In genomic region chr5:423626-424258, GRCh38 we compare ENCODE assay signal across 22 cellular contexts. TPM values are rescaled to one million over a fixed set of nuclear protein-coding genes. Genes with fewer than 3 reads are reported as not detected.
DNase-seq lines count a peak whose midpoint lies in the region; ATAC-seq and TF ChIP-seq lines count a peak whose summit lies in the region.
"Had no signal": no experiment of that assay in that cellular context is flagged by ENCODE, and none has a peak within 500 bp of the region (broad histone marks: within the 10 kb centered on the region; RNA-seq: fewer than 3 reads in every experiment).

No MANE protein-coding gene starts in this region.

- no peaks in the 10 kb centered on the region for H3K27me3 ChIP-seq in right cardiac atrium (ENCODE audit: control insufficient read depth, insufficient read depth)
- H3K27me3 ChIP-seq in right atrium auricular region = no peaks in the 10 kb centered on the region
- no peaks in the 10 kb centered on the region for H3K27me3 ChIP-seq in OCI-LY3 (ENCODE audit: low read depth, low read length)
- H3K27me3 ChIP-seq in aorta (ENCODE audit: control insufficient read depth in 1 of 2, insufficient read depth in 2 of 2, low read length in 1 of 2) = no peaks in the 10 kb centered on the region
- H3K27me3 ChIP-seq: right lobe of liver, suprapubic skin had no signal

- no peaks in the 10 kb centered on the region for H4K20me1 ChIP-seq in OCI-LY3 (ENCODE audit: insufficient read depth, low read length)

- WGBS in right cardiac atrium = 77% methylated on average over 24 of the region's 24 CpGs
- WGBS in aorta, 2 donors = 79 to 83% methylated on average over 24 of the region's 24 CpGs

- H3K4me2 ChIP-seq in OCI-LY3 (ENCODE audit: low read length) = peak overlapping the region; percentile 46

- H3K36me3 ChIP-seq in right atrium auricular region = no peaks in the 10 kb centered on the region
- H3K36me3 ChIP-seq in OCI-LY3 (replicated peaks; ENCODE audit: low read depth, low read length) = no peaks in the 10 kb centered on the region
- no peaks in the 10 kb centered on the region for H3K36me3 ChIP-seq in aorta (ENCODE audit: control insufficient read depth in 1 of 2, insufficient read depth in 2 of 2, low read length in 1 of 2)
- H3K36me3 ChIP-seq: neutrophil, right lobe of liver, suprapubic skin had no signal

- no peaks in the 10 kb centered on the region for H3K79me2 ChIP-seq in OCI-LY3 (ENCODE audit: low read length)

- H3K27ac ChIP-seq in right cardiac atrium (ENCODE audit: low read length) (no peak overlapping the region), right atrium auricular region (no peak overlapping the region), OCI-LY3 (ENCODE audit: low read length) (peak overlapping the region; percentile 95), aorta (ENCODE audit: low read depth in 1 of 2, low read length in 2 of 2) (no peak overlapping the region), substantia nigra (ENCODE audit: low read depth, low read length, poor library complexity, severe bottlenecking) (no peak overlapping the region)
- H3K27ac ChIP-seq: neutrophil, right lobe of liver, suprapubic skin had no signal

- DNase-seq in right cardiac atrium (no peak), right atrium auricular region (ENCODE audit: low spot score) (no peak), erythroblast (lab: John Stamatoyannopoulos, UW) (peak; percentile 17 to 21), aorta (peak; percentile 41 to 51), foreskin melanocyte (no peak), substantia nigra (lab: John Stamatoyannopoulos, UW) (no peak)
- DNase-seq in naive thymus-derived CD8-positive, alpha-beta T cell = no peak
- DNase-seq: activated CD4-positive, alpha-beta T cell treated with anti-CD3 and anti-CD28 coated beads, Interleukin-2, amount 50 U/mL, for 4 hours; activated T-cell treated with anti-CD3 and anti-CD28 coated beads, Interleukin-2, amount 50 U/mL, for 4 hours; Caco-2; effector memory CD8-positive, alpha-beta T cell; hypothalamus; Karpas-422; NCI-H1105; NCI-H2171; NCI-H82; right lobe of liver; stimulated activated CD4-positive, alpha-beta T cell treated with anti-CD3 and anti-CD28 coated beads, Interleukin-1b, Interleukin-23, amount 100 ng/mL, for 48 hours had no signal

- no peaks in the 10 kb centered on the region for H3K36me3 Mint-ChIP-seq in naive thymus-derived CD8-positive, alpha-beta T cell

- ATAC-seq in right cardiac atrium = peak; percentile 5 to 27
- ATAC-seq in aorta (ENCODE audit: low FRiP score) = no peak
- ATAC-seq in naive thymus-derived CD8-positive, alpha-beta T cell = no peak
- ATAC-seq: activated T-cell treated with anti-CD3 and anti-CD28 coated beads, Interleukin-2, amount 50 U/mL, for 4 hours; effector memory CD8-positive, alpha-beta T cell had no signal

- H3K4me1 Mint-ChIP-seq in naive thymus-derived CD8-positive, alpha-beta T cell = peaks cover 0 to 5% (median 0%) of the 10 kb centered on the region in 4 donors
- H3K4me1 Mint-ChIP-seq: central memory CD8-positive, alpha-beta T cell had no signal

- no peak overlapping the region for H2AFZ ChIP-seq in OCI-LY3 (ENCODE audit: low read depth, low read length)

- POLR2A ChIA-PET in naive thymus-derived CD8-positive, alpha-beta T cell (lab: Charles Lee) = interaction anchor here (0.9 kb wide), 1 partner anchor 107 kb away, joined by 3 read pairs; no protein-coding TSS in a partner anchor

- H3K4me3 Mint-ChIP-seq in naive thymus-derived CD8-positive, alpha-beta T cell = no peak overlapping the region
- H3K4me3 Mint-ChIP-seq: activated T-cell treated with anti-CD3 and anti-CD28 coated beads, Interleukin-2, amount 50 U/mL, for 4 hours; central memory CD8-positive, alpha-beta T cell; effector memory CD8-positive, alpha-beta T cell had no signal

- intact Hi-C loops in right cardiac atrium (cut with DNase I) = no loop called here
- intact Hi-C loops in aorta (cut with DNase I) = no loop called here

- no peak for TF ChIP-seq POLR2A in erythroblast (IDR thresholded peaks at IDR 0.05; ENCODE audit: low read length)

- H3K4me1 ChIP-seq in right cardiac atrium (ENCODE audit: control insufficient read depth, insufficient read depth, low read length) (no peaks in the 10 kb centered on the region), right atrium auricular region (no peaks in the 10 kb centered on the region), OCI-LY3 (ENCODE audit: low read length) (peaks cover 29% of the 10 kb centered on the region), aorta (ENCODE audit: control insufficient read depth in 1 of 2, insufficient read depth in 2 of 2, low read length in 2 of 2) (no peaks in the 10 kb centered on the region)
- H3K4me1 ChIP-seq: Caco-2, right lobe of liver, suprapubic skin had no signal

- no peaks in the 10 kb centered on the region for H3K9me3 Mint-ChIP-seq in naive thymus-derived CD8-positive, alpha-beta T cell
- H3K9me3 Mint-ChIP-seq: activated T-cell treated with anti-CD3 and anti-CD28 coated beads, Interleukin-2, amount 50 U/mL, for 4 hours; central memory CD8-positive, alpha-beta T cell had no signal

- H3K4me3 ChIP-seq in right cardiac atrium (ENCODE audit: low read length) = no peak overlapping the region
- H3K4me3 ChIP-seq in right atrium auricular region = no peak overlapping the region
- no peak overlapping the region for H3K4me3 ChIP-seq in OCI-LY3 (ENCODE audit: low read length)
- H3K4me3 ChIP-seq in aorta (ENCODE audit: low read length in 2 of 2) = no peak overlapping the region
- H3K4me3 ChIP-seq: right lobe of liver, suprapubic skin had no signal

- no peak for TF ChIP-seq CTCF in right atrium auricular region (IDR thresholded peaks at IDR 0.05)
- TF ChIP-seq CTCF in OCI-LY3 (IDR thresholded peaks at IDR 0.05; ENCODE audit: low read depth, low read length) = no peak

- H3K9me3 ChIP-seq in right cardiac atrium (ENCODE audit: control insufficient read depth, low read length) (no peaks in the 10 kb centered on the region), right atrium auricular region (no peaks in the 10 kb centered on the region), OCI-LY3 (ENCODE audit: insufficient read depth, low read length) (no peaks in the 10 kb centered on the region), aorta (ENCODE audit: control insufficient read depth, low read length) (no peaks in the 10 kb centered on the region)
- H3K9me3 ChIP-seq: Caco-2, neutrophil, right lobe of liver, suprapubic skin had no signal

- peaks cover 0 to 14% (median 6%) of the 10 kb centered on the region in 5 donors for H3K27me3 Mint-ChIP-seq in naive thymus-derived CD8-positive, alpha-beta T cell
- H3K27me3 Mint-ChIP-seq: central memory CD8-positive, alpha-beta T cell had no signal

- no peak overlapping the region for H3K27ac Mint-ChIP-seq in naive thymus-derived CD8-positive, alpha-beta T cell

- peak overlapping the region; percentile 73; the same call in 1 of the 2 replicates for H3K9ac ChIP-seq in OCI-LY3 (ENCODE audit: low read length)

RNA-seq across cellular contexts. Expression of gene EXOC3, which starts 19.2 kb away (rescaled TPM):
- 10 to 100 TPM; 42.4 to 50.2 (median 46.5) TPM for total RNA-seq in right cardiac atrium
- 30.1 TPM for polyA plus RNA-seq in right cardiac atrium
- total RNA-seq in right atrium auricular region = 10 to 100 TPM; 34.7 to 40.7 TPM
- total RNA-seq in aorta = 10 to 100 TPM; 54.6 to 65.2 TPM
- 10 to 100 TPM; 31.3 to 88.9 TPM for polyA plus RNA-seq in aorta
- 10 to 100 TPM; 93.3 to 99.5 TPM for total RNA-seq in naive thymus-derived CD8-positive, alpha-beta T cell
- polyA plus RNA-seq in naive thymus-derived CD8-positive, alpha-beta T cell = 10 to 100 TPM; 29.7 to 57.1 (median 42.5) TPM

Comparison
In these comparisons a context has a peak if more than half of its experiments do, and no peak if none do; other contexts are left out.
1. ATAC-seq: peak in right cardiac atrium (2 of 2); none in aorta (single experiment) and naive thymus-derived CD8-positive, alpha-beta T cell (0 of 2).
2. DNase-seq: peak in erythroblast (2 of 2) and aorta (2 of 2); none in right cardiac atrium (0 of 3), right atrium auricular region (single experiment), foreskin melanocyte (single experiment), substantia nigra (0 of 49) and naive thymus-derived CD8-positive, alpha-beta T cell (0 of 10).